ENCODE assay signal across 14 cellular contexts in the genomic region with DNA sequence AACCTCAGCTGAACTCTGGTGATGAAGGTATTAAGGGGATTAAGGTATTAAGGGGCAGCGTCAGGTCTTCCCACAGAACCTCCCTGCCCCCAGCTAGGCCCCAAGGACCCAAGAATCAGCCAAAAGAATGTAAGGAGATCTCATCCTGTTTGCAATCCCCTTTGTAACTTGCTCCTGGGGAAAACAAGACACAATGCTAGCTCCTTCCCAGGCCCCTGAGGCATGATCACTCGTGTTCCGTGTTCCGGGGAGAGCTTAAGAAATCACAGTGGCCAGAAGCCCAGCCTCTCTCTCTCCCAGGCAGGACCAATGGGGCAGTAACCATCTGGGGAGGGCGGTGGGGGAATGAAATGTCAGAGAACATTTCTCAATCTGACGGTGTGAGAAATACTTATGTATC. TPM values are rescaled to one million over a fixed set of nuclear protein-coding genes. Genes with fewer than 3 reads are reported as not detected.
A peak's percentile ranks its signal among the peaks of the same experiment; 100 is the strongest.
DNase-seq lines count a peak whose midpoint lies in the region; ATAC-seq and TF ChIP-seq lines count a peak whose summit lies in the region.
"Had no signal": no experiment of that assay in that cellular context is flagged by ENCODE, and none has a peak within 500 bp of the region (broad histone marks: within the 10 kb centered on the region; RNA-seq: fewer than 3 reads in every experiment).

No MANE protein-coding gene starts in this region.

- H3K27ac Mint-ChIP-seq in activated naive CD8-positive, alpha-beta T cell treated with anti-CD3 and anti-CD28 coated beads, Interleukin-2, amount 10 ng/mL, durations not matched to agents 7 days and 5 days, result no peak overlapping the region
- H3K27ac Mint-ChIP-seq in activated naive CD8-positive, alpha-beta T cell treated with anti-CD3 and anti-CD28 coated beads, Interleukin-2, amount 50 U/mL, for 24 hours, result no peak overlapping the region
- H3K27ac Mint-ChIP-seq in endodermal cell (peak overlapping the region; percentile 94), nephron progenitor cell (peak overlapping the region; percentile 24)

- H3K9ac ChIP-seq in endodermal cell (ENCODE audit: extremely low read depth, low read length, poor library complexity, severe bottlenecking), result peak overlapping the region; percentile 36

- no peaks in the 10 kb centered on the region for H3K9me3 Mint-ChIP-seq in activated naive CD8-positive, alpha-beta T cell treated with anti-CD3 and anti-CD28 coated beads, Interleukin-2, amount 10 ng/mL, durations not matched to agents 7 days and 5 days
- H3K9me3 Mint-ChIP-seq in activated naive CD8-positive, alpha-beta T cell treated with anti-CD3 and anti-CD28 coated beads, Interleukin-2, amount 50 U/mL, for 24 hours, result no peaks in the 10 kb centered on the region
- H3K9me3 Mint-ChIP-seq in endodermal cell (no peaks in the 10 kb centered on the region), nephron progenitor cell (no peaks in the 10 kb centered on the region)
- H3K9me3 Mint-ChIP-seq: activated CD4-positive, alpha-beta T cell treated with anti-CD3 and anti-CD28 coated beads, Interleukin-2, amount 10 ng/mL, durations not matched to agents 7 days and 5 days; T-helper 1 cell treated with Interleukin-12 subunit alpha and Interleukin-12 subunit beta and Interleukin-4 antibody, amounts not matched to agents 30 μg/mL and 1 μg/mL, for 36 hours had no signal

- H3K4me1 ChIP-seq in endodermal cell (ENCODE audit: control insufficient read depth, insufficient read depth, low read length) (peaks cover 13% of the 10 kb centered on the region), upper lobe of right lung (no peaks in the 10 kb centered on the region), mucosa of descending colon (ENCODE audit: low read depth) (no peaks in the 10 kb centered on the region)
- H3K4me1 ChIP-seq: right atrium auricular region had no signal

- H3K27ac ChIP-seq in endodermal cell (ENCODE audit: low read depth, low read length) (no peak overlapping the region), upper lobe of right lung (no peak overlapping the region)
- H3K27ac ChIP-seq: right atrium auricular region had no signal

- ATAC-seq in activated naive CD8-positive, alpha-beta T cell treated with anti-CD3 and anti-CD28 coated beads, Interleukin-2, amount 10 ng/mL, durations not matched to agents 7 days and 5 days (ENCODE audit: low read depth), result no peak
- no peak for ATAC-seq in activated naive CD8-positive, alpha-beta T cell treated with anti-CD3 and anti-CD28 coated beads, Interleukin-2, amount 50 U/mL, for 24 hours
- ATAC-seq in upper lobe of right lung (no peak), mucosa of descending colon (no peak), HG03159 (IDR thresholded peaks at IDR 0.05; ENCODE audit: unreplicated experiment) (no peak)

- no peaks in the 10 kb centered on the region for H3K27me3 Mint-ChIP-seq in activated naive CD8-positive, alpha-beta T cell treated with anti-CD3 and anti-CD28 coated beads, Interleukin-2, amount 10 ng/mL, durations not matched to agents 7 days and 5 days
- no peaks in the 10 kb centered on the region for H3K27me3 Mint-ChIP-seq in activated naive CD8-positive, alpha-beta T cell treated with anti-CD3 and anti-CD28 coated beads, Interleukin-2, amount 50 U/mL, for 24 hours
- H3K27me3 Mint-ChIP-seq in endodermal cell (ENCODE audit: insufficient read depth), result no peaks in the 10 kb centered on the region
- H3K27me3 Mint-ChIP-seq in nephron progenitor cell (ENCODE audit: low read depth, poor library complexity), result peaks cover 4% of the 10 kb centered on the region
- H3K27me3 Mint-ChIP-seq: activated CD4-positive, alpha-beta T cell treated with anti-CD3 and anti-CD28 coated beads, Interleukin-2, amount 10 ng/mL, durations not matched to agents 7 days and 5 days had no signal

- H3K9me3 ChIP-seq in endodermal cell (ENCODE audit: control insufficient read depth, low read length), result no peaks in the 10 kb centered on the region
- H3K9me3 ChIP-seq in upper lobe of right lung, result no peaks in the 10 kb centered on the region
- no peaks in the 10 kb centered on the region for H3K9me3 ChIP-seq in mucosa of descending colon
- H3K9me3 ChIP-seq: body of pancreas, MG63, right atrium auricular region had no signal

- no peaks in the 10 kb centered on the region for H3K27me3 ChIP-seq in endodermal cell (ENCODE audit: control insufficient read depth, insufficient read depth, low read length, poor library complexity, severe bottlenecking)
- no peaks in the 10 kb centered on the region for H3K27me3 ChIP-seq in upper lobe of right lung
- H3K27me3 ChIP-seq: body of pancreas, MG63, right atrium auricular region had no signal

- H3K4me3 ChIP-seq in endodermal cell (ENCODE audit: low read length) (peak overlapping the region; percentile 42), upper lobe of right lung (no peak overlapping the region), mucosa of descending colon (no peak overlapping the region)
- H3K4me3 ChIP-seq: body of pancreas, MG63, right atrium auricular region had no signal

- H3K36me3 Mint-ChIP-seq in activated naive CD8-positive, alpha-beta T cell treated with anti-CD3 and anti-CD28 coated beads, Interleukin-2, amount 10 ng/mL, durations not matched to agents 7 days and 5 days, result no peaks in the 10 kb centered on the region
- no peaks in the 10 kb centered on the region for H3K36me3 Mint-ChIP-seq in activated naive CD8-positive, alpha-beta T cell treated with anti-CD3 and anti-CD28 coated beads, Interleukin-2, amount 50 U/mL, for 24 hours (ENCODE audit: low read depth)
- H3K36me3 Mint-ChIP-seq in endodermal cell (ENCODE audit: low read depth), result peaks cover 23% of the 10 kb centered on the region
- H3K36me3 Mint-ChIP-seq in nephron progenitor cell (ENCODE audit: low read depth), result peaks cover 30% of the 10 kb centered on the region

- intact Hi-C loops in upper lobe of right lung (cut with DNase I), result no loop called here
- intact Hi-C loops in mucosa of descending colon (cut with DNase I, micrococcal nuclease), result no loop called here

- peaks cover 6% of the 10 kb centered on the region for H3K36me3 ChIP-seq in endodermal cell (ENCODE audit: control insufficient read depth, insufficient read depth, low read length)
- H3K36me3 ChIP-seq in upper lobe of right lung, result no peaks in the 10 kb centered on the region
- no peaks in the 10 kb centered on the region for H3K36me3 ChIP-seq in mucosa of descending colon (ENCODE audit: low read depth)
- H3K36me3 ChIP-seq: MG63, right atrium auricular region had no signal

- no peak for TF ChIP-seq CTCF in endodermal cell (conservative IDR thresholded peaks at IDR 0.05)
- no peak for TF ChIP-seq CTCF in nephron progenitor cell (IDR thresholded peaks at IDR 0.05)
- TF ChIP-seq CTCF in upper lobe of right lung (IDR thresholded peaks at IDR 0.05), result no peak
- TF ChIP-seq CTCF in mucosa of descending colon (IDR thresholded peaks at IDR 0.05), result no peak

- POLR2A ChIA-PET in activated naive CD8-positive, alpha-beta T cell treated with anti-CD3 and anti-CD28 coated beads, Interleukin-2, amount 10 ng/mL, durations not matched to agents 7 days and 5 days (lab: Charles Lee), result no interaction called here

- H3K4me1 Mint-ChIP-seq in activated naive CD8-positive, alpha-beta T cell treated with anti-CD3 and anti-CD28 coated beads, Interleukin-2, amount 10 ng/mL, durations not matched to agents 7 days and 5 days, result peaks cover 16% of the 10 kb centered on the region
- peaks cover 2% of the 10 kb centered on the region for H3K4me1 Mint-ChIP-seq in activated naive CD8-positive, alpha-beta T cell treated with anti-CD3 and anti-CD28 coated beads, Interleukin-2, amount 50 U/mL, for 24 hours
- peaks cover 26% of the 10 kb centered on the region for H3K4me1 Mint-ChIP-seq in endodermal cell
- peaks cover 42% of the 10 kb centered on the region for H3K4me1 Mint-ChIP-seq in nephron progenitor cell

- H3K4me3 Mint-ChIP-seq in activated naive CD8-positive, alpha-beta T cell treated with anti-CD3 and anti-CD28 coated beads, Interleukin-2, amount 10 ng/mL, durations not matched to agents 7 days and 5 days, result no peak overlapping the region
- no peak overlapping the region for H3K4me3 Mint-ChIP-seq in activated naive CD8-positive, alpha-beta T cell treated with anti-CD3 and anti-CD28 coated beads, Interleukin-2, amount 50 U/mL, for 24 hours
- H3K4me3 Mint-ChIP-seq in endodermal cell (peak overlapping the region; percentile 20), nephron progenitor cell (no peak overlapping the region)
- H3K4me3 Mint-ChIP-seq: activated CD4-positive, alpha-beta T cell treated with anti-CD3 and anti-CD28 coated beads, Interleukin-2, amount 10 ng/mL, durations not matched to agents 7 days and 5 days; T-helper 1 cell treated with Interleukin-12 subunit alpha and Interleukin-12 subunit beta and Interleukin-4 antibody, amounts not matched to agents 30 μg/mL and 1 μg/mL, for 36 hours had no signal

- WGBS in endodermal cell (ENCODE audit: insufficient coverage in 1 of 2, insufficient read length in 1 of 2), 2 experiments, result 72 to 74% methylated on average over 3 to 6 of the region's 6 CpGs

- DNase-seq in activated naive CD8-positive, alpha-beta T cell treated with anti-CD3 and anti-CD28 coated beads, Interleukin-2, amount 10 ng/mL, durations not matched to agents 7 days and 5 days, result peak; percentile 2
- no peak for DNase-seq in activated naive CD8-positive, alpha-beta T cell treated with anti-CD3 and anti-CD28 coated beads, Interleukin-2, amount 50 U/mL, for 24 hours
- no peak for DNase-seq in endodermal cell
- no peak for DNase-seq in nephron progenitor cell
- DNase-seq in upper lobe of right lung, result peak; percentile 35
- no peak for DNase-seq in mucosa of descending colon
- no peak for DNase-seq in COLO668 (lab: John Stamatoyannopoulos, UW; ENCODE audit: unreplicated experiment)
- DNase-seq: activated CD4-positive, alpha-beta T cell treated with anti-CD3 and anti-CD28 coated beads, Interleukin-2, amount 10 ng/mL, durations not matched to agents 7 days and 5 days; MG63; NCI-H2171 treated with DMSO at 0.1 percent for 48 hours had no signal

RNA-seq across cellular contexts. Expression of gene PIGH, which starts 33.2 kb away (rescaled TPM):
- total RNA-seq in activated naive CD8-positive, alpha-beta T cell treated with anti-CD3 and anti-CD28 coated beads, Interleukin-2, amount 10 ng/mL, durations not matched to agents 7 days and 5 days, result 10 to 100 TPM; 22.9 to 24.9 TPM
- total RNA-seq in endodermal cell, result 1 to 10 TPM; 4.5 to 7.5 TPM
- polyA plus RNA-seq in endodermal cell (2013, experiment 1 of 2), result 20.4 TPM
- polyA plus RNA-seq in endodermal cell (2013, experiment 2 of 2), result 17.6 TPM
- total RNA-seq in upper lobe of right lung, result 24.2 TPM
- 10 to 100 TPM; 16.6 to 20.0 (median 16.7) TPM for total RNA-seq in mucosa of descending colon

RNA-seq across cellular contexts. Expression of gene PLEKHH1, which starts 33.8 kb away (rescaled TPM):
- total RNA-seq in activated naive CD8-positive, alpha-beta T cell treated with anti-CD3 and anti-CD28 coated beads, Interleukin-2, amount 10 ng/mL, durations not matched to agents 7 days and 5 days, result 1 to 10 TPM in 1 of 2 experiments, under 1 TPM in 1; 0.68 to 1.0 TPM
- total RNA-seq in endodermal cell (10 to 100 TPM; 59.9 to 61.1 TPM), upper lobe of right lung (2.3 TPM), mucosa of descending colon (100 to 1,000 TPM in 1 of 3 donors, 10 to 100 TPM in 2; 45.8 to 110 (median 61.5) TPM)
- polyA plus RNA-seq in endodermal cell (2013, experiment 1 of 2), result 13.3 TPM
- 12.7 TPM for polyA plus RNA-seq in endodermal cell (2013, experiment 2 of 2)

RNA-seq across cellular contexts. Expression of gene ARG2, which starts 52.8 kb away (rescaled TPM):
- total RNA-seq in activated naive CD8-positive, alpha-beta T cell treated with anti-CD3 and anti-CD28 coated beads, Interleukin-2, amount 10 ng/mL, durations not matched to agents 7 days and 5 days, result 1 to 10 TPM; 1.3 to 2.6 TPM
- total RNA-seq in endodermal cell, result 10 to 100 TPM; 19.4 to 25.4 TPM
- polyA plus RNA-seq in endodermal cell (2013, experiment 1 of 2), result 17.2 TPM
- 16.2 TPM for polyA plus RNA-seq in endodermal cell (2013, experiment 2 of 2)
- total RNA-seq in upper lobe of right lung, result 2.0 TPM
- total RNA-seq in mucosa of descending colon, result 1 to 10 TPM in 2 of 3 donors, under 1 TPM in 1; 0.84 to 5.0 (median 4.4) TPM

Comparison
In these comparisons a context has a peak if more than half of its experiments do, and no peak if none do; other contexts are left out.
1. DNase-seq: peak in activated naive CD8-positive, alpha-beta T cell treated with anti-CD3 and anti-CD28 coated beads, Interleukin-2, amount 10 ng/mL, durations not matched to agents 7 days and 5 days (single experiment) and upper lobe of right lung (single experiment); none in activated naive CD8-positive, alpha-beta T cell treated with anti-CD3 and anti-CD28 coated beads, Interleukin-2, amount 50 U/mL, for 24 hours (single experiment), endodermal cell (single experiment), nephron progenitor cell (single experiment), mucosa of descending colon (0 of 3) and COLO668 (single experiment).
2. H3K27ac Mint-ChIP-seq: peak in endodermal cell (single experiment) and nephron progenitor cell (single experiment); none in activated naive CD8-positive, alpha-beta T cell treated with anti-CD3 and anti-CD28 coated beads, Interleukin-2, amount 10 ng/mL, durations not matched to agents 7 days and 5 days (single experiment) and activated naive CD8-positive, alpha-beta T cell treated with anti-CD3 and anti-CD28 coated beads, Interleukin-2, amount 50 U/mL, for 24 hours (single experiment).
3. RNA of gene PLEKHH1, which starts 33.8 kb away (total RNA-seq): 45.8 to 110 TPM in mucosa of descending colon and 59.9 to 61.1 TPM in endodermal cell; 2.3 TPM in upper lobe of right lung (single experiment) and 0.68 to 1.0 TPM in activated naive CD8-positive, alpha-beta T cell treated with anti-CD3 and anti-CD28 coated beads, Interleukin-2, amount 10 ng/mL, durations not matched to agents 7 days and 5 days; every median in the first group is over 10 times any median in the second.